Comparison of ENCODE assay signal across 17 cellular contexts in genomic region chr3:155407331-155407730, GRCh38.
DNase-seq lines count a peak whose midpoint lies in the region; ATAC-seq and TF ChIP-seq lines count a peak whose summit lies in the region.
"Had no signal": no experiment of that assay in that cellular context is flagged by ENCODE, and none has a peak within 500 bp of the region (broad histone marks: within the 10 kb centered on the region; RNA-seq: fewer than 3 reads in every experiment).

No MANE protein-coding gene starts in this region.

- no peak overlapping the region for H3K9ac ChIP-seq in GM23248

- in situ Hi-C loops in GM23248 (cut with MboI), result no loop called here

- H3K9me2 ChIP-seq in GM23248 (ENCODE audit: insufficient read depth), result no peaks in the 10 kb centered on the region

- H4K20me1 ChIP-seq in GM23248 (ENCODE audit: insufficient read depth), result no peaks in the 10 kb centered on the region

- no peak overlapping the region for H3K27ac Mint-ChIP-seq in activated T-helper 1 cell treated with anti-CD3 and anti-CD28 coated beads, Interleukin-12 subunit alpha, Interleukin-12 subunit beta, Interleukin-2, Interleukin-4 antibody, amounts not matched to agents 30 ng/mL and 10 ng/mL and 1 ng/mL, durations not matched to agents 14 hours and 24 hours and 36 hours
- H3K27ac Mint-ChIP-seq: CD14-positive monocyte; CD8-positive, alpha-beta T cell had no signal

- no peak overlapping the region for H3K4me2 ChIP-seq in GM23248 (ENCODE audit: unreplicated experiment)

- H3K4me1 ChIP-seq in GM23248 (ENCODE audit: insufficient read depth), result peaks cover 20% of the 10 kb centered on the region
- H3K4me1 ChIP-seq in RWPE2 (ENCODE audit: insufficient read depth, poor library complexity, severe bottlenecking), result peaks cover 8% of the 10 kb centered on the region
- H3K4me1 ChIP-seq in upper lobe of right lung, result no peaks in the 10 kb centered on the region
- H3K4me1 ChIP-seq: HAP-1 had no signal

- no peaks in the 10 kb centered on the region for H3K79me2 ChIP-seq in GM23248 (ENCODE audit: insufficient read depth)

- DNase-seq in GM23248 (peak; percentile 34), RWPE2 (ENCODE audit: low spot score) (no peak), fibroblast of mammary gland (ENCODE audit: low read depth) (peak; percentile 15), renal cortical epithelial cell (ENCODE audit: low read depth) (peak; percentile 15), upper lobe of right lung (no peak), GM10266 (ENCODE audit: extremely low spot score) (no peak)
- no peak for DNase-seq in activated T-helper 1 cell treated with anti-CD3 and anti-CD28 coated beads, Interleukin-12 subunit alpha, Interleukin-12 subunit beta, Interleukin-2, Interleukin-4 antibody, amounts not matched to agents 30 ng/mL and 10 ng/mL and 1 ng/mL, durations not matched to agents 14 hours and 24 hours and 36 hours (ENCODE audit: low spot score)
- DNase-seq: CD8-positive, alpha-beta T cell; COR-L47; DMS153; DMS79 treated with DMSO at 0.1 percent for 48 hours; EL; GOT3; IMR-90 had no signal

- H3K4me1 Mint-ChIP-seq in activated T-helper 1 cell treated with anti-CD3 and anti-CD28 coated beads, Interleukin-12 subunit alpha, Interleukin-12 subunit beta, Interleukin-2, Interleukin-4 antibody, amounts not matched to agents 30 ng/mL and 10 ng/mL and 1 ng/mL, durations not matched to agents 14 hours and 24 hours and 36 hours (ENCODE audit: low read depth), result no peaks in the 10 kb centered on the region
- H3K4me1 Mint-ChIP-seq: CD14-positive monocyte had no signal

- H3K36me3 Mint-ChIP-seq in activated T-helper 1 cell treated with anti-CD3 and anti-CD28 coated beads, Interleukin-12 subunit alpha, Interleukin-12 subunit beta, Interleukin-2, Interleukin-4 antibody, amounts not matched to agents 30 ng/mL and 10 ng/mL and 1 ng/mL, durations not matched to agents 14 hours and 24 hours and 36 hours (ENCODE audit: low read depth), result no peaks in the 10 kb centered on the region
- H3K36me3 Mint-ChIP-seq: CD14-positive monocyte; CD8-positive, alpha-beta T cell had no signal

- ATAC-seq in RWPE2 (ENCODE audit: low read depth) (peak; percentile 60; the same call in 2 of the 3 replicates), HG03039 (IDR thresholded peaks at IDR 0.05; ENCODE audit: unreplicated experiment) (no peak), upper lobe of right lung (no peak)
- ATAC-seq: CD8-positive, alpha-beta T cell had no signal

- H3K9me3 ChIP-seq in GM23248 (ENCODE audit: low read depth), result no peaks in the 10 kb centered on the region
- H3K9me3 ChIP-seq in RWPE2 (ENCODE audit: severe bottlenecking), result no peaks in the 10 kb centered on the region
- no peaks in the 10 kb centered on the region for H3K9me3 ChIP-seq in upper lobe of right lung
- H3K9me3 ChIP-seq: HAP-1 had no signal

- peaks cover 5% of the 10 kb centered on the region for H3K27me3 Mint-ChIP-seq in activated T-helper 1 cell treated with anti-CD3 and anti-CD28 coated beads, Interleukin-12 subunit alpha, Interleukin-12 subunit beta, Interleukin-2, Interleukin-4 antibody, amounts not matched to agents 30 ng/mL and 10 ng/mL and 1 ng/mL, durations not matched to agents 14 hours and 24 hours and 36 hours (ENCODE audit: insufficient read depth)

- no peaks in the 10 kb centered on the region for H3K9me3 Mint-ChIP-seq in activated T-helper 1 cell treated with anti-CD3 and anti-CD28 coated beads, Interleukin-12 subunit alpha, Interleukin-12 subunit beta, Interleukin-2, Interleukin-4 antibody, amounts not matched to agents 30 ng/mL and 10 ng/mL and 1 ng/mL, durations not matched to agents 14 hours and 24 hours and 36 hours
- H3K9me3 Mint-ChIP-seq: CD8-positive, alpha-beta T cell had no signal

- H2AFZ ChIP-seq in GM23248, result 0 out of 2 replicates have a peak overlapping the region, but pooled peaks have one; percentile 10

- H3K27me3 ChIP-seq in GM23248 (replicated peaks; ENCODE audit: insufficient read depth) (no peaks in the 10 kb centered on the region), RWPE2 (ENCODE audit: insufficient read depth, poor library complexity, severe bottlenecking) (no peaks in the 10 kb centered on the region), upper lobe of right lung (no peaks in the 10 kb centered on the region)

- intact Hi-C loops in activated T-helper 1 cell treated with anti-CD3 and anti-CD28 coated beads, Interleukin-12 subunit alpha, Interleukin-12 subunit beta, Interleukin-2, Interleukin-4 antibody, amounts not matched to agents 30 ng/mL and 10 ng/mL and 1 ng/mL, durations not matched to agents 14 hours and 24 hours and 36 hours (cut with micrococcal nuclease), result no loop called here
- intact Hi-C loops in upper lobe of right lung (cut with DNase I), result no loop called here

- peak overlapping the region; percentile 45; the same call in 1 of the 2 replicates for H3K27ac ChIP-seq in GM23248
- H3K27ac ChIP-seq in RWPE2 (ENCODE audit: poor library complexity, severe bottlenecking), result no peak overlapping the region
- no peak overlapping the region for H3K27ac ChIP-seq in upper lobe of right lung

- 8 to 21% methylated on average over 1 of the region's 1 CpG for WGBS in GM23248 (ENCODE audit: low coverage in 1 of 2, low lambda C conversion rate in 2 of 2, missing lambda C conversion rate in 2 of 2), 2 experiments

- H3K4me3 ChIP-seq in GM23248 (no peak overlapping the region), RWPE2 (ENCODE audit: severe bottlenecking) (no peak overlapping the region), fibroblast of mammary gland (ENCODE audit: control insufficient read depth, low read depth, low read length) (no peak overlapping the region), upper lobe of right lung (no peak overlapping the region)
- H3K4me3 ChIP-seq: HAP-1 had no signal

- H3F3A ChIP-seq in GM23248 (ENCODE audit: insufficient read depth), result peaks cover 16% of the 10 kb centered on the region; the same call in 1 of the 2 replicates

- H3K36me3 ChIP-seq in GM23248 (ENCODE audit: low read depth) (no peaks in the 10 kb centered on the region), RWPE2 (ENCODE audit: low read depth) (no peaks in the 10 kb centered on the region), upper lobe of right lung (no peaks in the 10 kb centered on the region)
- H3K36me3 ChIP-seq: HAP-1 had no signal

- TF ChIP-seq CTCF in RWPE2 (IDR thresholded peaks at IDR 0.05; ENCODE audit: poor library complexity, severe bottlenecking) (no peak), fibroblast of mammary gland (conservative IDR thresholded peaks at IDR 0.05; ENCODE audit: control insufficient read depth, insufficient read depth, low read depth, low read length) (no peak), upper lobe of right lung (IDR thresholded peaks at IDR 0.05) (no peak), GM10266 (IDR thresholded peaks at IDR 0.05; ENCODE audit: control insufficient read depth, insufficient read depth, low read depth, missing control alignments) (no peak)

- no peak overlapping the region for H3K4me3 Mint-ChIP-seq in activated T-helper 1 cell treated with anti-CD3 and anti-CD28 coated beads, Interleukin-12 subunit alpha, Interleukin-12 subunit beta, Interleukin-2, Interleukin-4 antibody, amounts not matched to agents 30 ng/mL and 10 ng/mL and 1 ng/mL, durations not matched to agents 14 hours and 24 hours and 36 hours
- H3K4me3 Mint-ChIP-seq: CD14-positive monocyte; CD8-positive, alpha-beta T cell had no signal

Comparison
In these comparisons a context has a peak if more than half of its experiments do, and no peak if none do; other contexts are left out.
1. DNase-seq: peak in GM23248 (single experiment), fibroblast of mammary gland (single experiment) and renal cortical epithelial cell (single experiment); none in RWPE2 (single experiment), activated T-helper 1 cell treated with anti-CD3 and anti-CD28 coated beads, Interleukin-12 subunit alpha, Interleukin-12 subunit beta, Interleukin-2, Interleukin-4 antibody, amounts not matched to agents 30 ng/mL and 10 ng/mL and 1 ng/mL, durations not matched to agents 14 hours and 24 hours and 36 hours (single experiment), upper lobe of right lung (single experiment) and GM10266 (single experiment).